In genomic region chr22:22786301-22787115, GRCh38 we compare ENCODE assay signal across 14 cellular contexts.
DNase-seq lines count a peak whose midpoint lies in the region; ATAC-seq lines count a peak whose summit lies in the region.
"Had no signal": no experiment of that assay in that cellular context is flagged by ENCODE, and none has a peak within 500 bp of the region (broad histone marks: within the 10 kb centered on the region; RNA-seq: fewer than 3 reads in every experiment).

No MANE protein-coding gene starts in this region.

- H3K9me3 Mint-ChIP-seq in activated naive CD4-positive, alpha-beta T cell treated with anti-CD3 and anti-CD28 coated beads, Interleukin-2, amount 50 U/mL, for 72 hours = no peaks in the 10 kb centered on the region

- no peaks in the 10 kb centered on the region for H3K36me3 Mint-ChIP-seq in activated naive CD4-positive, alpha-beta T cell treated with anti-CD3 and anti-CD28 coated beads, Interleukin-2, amount 50 U/mL, for 72 hours
- H3K36me3 Mint-ChIP-seq: naive B cell had no signal

- DNase-seq in DMS153 (lab: John Stamatoyannopoulos, UW) = peak; percentile 97
- peak; percentile 46 for DNase-seq in NCI-H1436 treated with DMSO at 0.1 percent for 48 hours (lab: John Stamatoyannopoulos, UW)
- DNase-seq in NCI-H774 (lab: John Stamatoyannopoulos, UW) = peak; percentile 92
- peak; percentile 37 for DNase-seq in mucosa of gallbladder (ENCODE audit: low spot score)
- DNase-seq in stimulated activated naive CD4-positive, alpha-beta T cell treated with Interleukin-2 at 50 U/mL for 16 hours (lab: John Stamatoyannopoulos, UW) = no peak
- no peak for DNase-seq in KG1 (lab: John Stamatoyannopoulos, UW)
- DNase-seq in effector CD8-positive, alpha-beta T cell (lab: John Stamatoyannopoulos, UW) = no peak
- no peak for DNase-seq in activated naive CD4-positive, alpha-beta T cell treated with anti-CD3 and anti-CD28 coated beads, Interleukin-2, amount 50 U/mL, for 72 hours (ENCODE audit: low spot score in 2 of 2)
- DNase-seq: activated CD4-positive, alpha-beta T cell treated with anti-CD3 and anti-CD28 coated beads for 36 hours; activated naive CD4-positive, alpha-beta T cell treated with Interleukin-2 at 50 U/mL for 16 hours; anterior cingulate cortex; naive B cell; psoas muscle; spleen had no signal

- no peak overlapping the region for H3K27ac Mint-ChIP-seq in activated naive CD4-positive, alpha-beta T cell treated with anti-CD3 and anti-CD28 coated beads, Interleukin-2, amount 50 U/mL, for 72 hours
- H3K27ac Mint-ChIP-seq: activated CD4-positive, alpha-beta T cell treated with anti-CD3 and anti-CD28 coated beads for 36 hours had no signal

- ATAC-seq in activated naive CD4-positive, alpha-beta T cell treated with anti-CD3 and anti-CD28 coated beads, Interleukin-2, amount 50 U/mL, for 72 hours = no peak
- ATAC-seq: activated CD4-positive, alpha-beta T cell treated with anti-CD3 and anti-CD28 coated beads for 36 hours; psoas muscle had no signal

Comparison
In these comparisons a context has a peak if more than half of its experiments do, and no peak if none do; other contexts are left out.
1. DNase-seq: peak in DMS153 (single experiment), NCI-H1436 treated with DMSO at 0.1 percent for 48 hours (single experiment), NCI-H774 (single experiment) and mucosa of gallbladder (single experiment); none in stimulated activated naive CD4-positive, alpha-beta T cell treated with Interleukin-2 at 50 U/mL for 16 hours (single experiment), KG1 (single experiment), effector CD8-positive, alpha-beta T cell (single experiment) and activated naive CD4-positive, alpha-beta T cell treated with anti-CD3 and anti-CD28 coated beads, Interleukin-2, amount 50 U/mL, for 72 hours (0 of 2).